In the genomic region with DNA sequence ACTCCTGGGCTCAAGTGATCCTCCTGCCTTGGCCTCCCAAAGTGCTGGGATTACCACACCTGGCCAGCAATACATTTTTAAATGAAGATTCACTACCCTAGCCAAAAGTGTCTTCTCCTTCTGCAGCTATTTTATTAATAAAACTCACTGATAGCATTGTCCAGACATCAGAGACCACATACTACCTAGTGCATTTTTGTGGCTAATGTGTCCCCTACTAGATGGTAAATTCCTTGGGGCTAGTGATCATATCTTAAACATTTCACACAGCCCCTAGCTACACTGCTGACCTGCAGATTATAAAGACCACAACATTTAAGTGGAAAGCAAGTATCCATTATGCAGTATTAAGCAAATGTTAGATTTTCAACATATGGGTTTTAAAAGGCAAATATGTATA, we compare ENCODE assay signal across 29 cellular contexts. TPM values are rescaled to one million over a fixed set of nuclear protein-coding genes. Genes with fewer than 3 reads are reported as not detected.
"Had no signal": no experiment of that assay in that cellular context is flagged by ENCODE, and none has a peak within 500 bp of the region (broad histone marks: within the 10 kb centered on the region; RNA-seq: fewer than 3 reads in every experiment).

No MANE protein-coding gene starts in this region.

- FAIRE-seq: colon had no signal

- H3K4me1 Mint-ChIP-seq: activated CD4-positive, alpha-beta memory T cell treated with anti-CD3 and anti-CD28 coated beads, Interleukin-2, amount 10 ng/mL, durations not matched to agents 7 days and 5 days; activated naive CD4-positive, alpha-beta T cell treated with anti-CD3 and anti-CD28 coated beads, Interleukin-2, amount 10 ng/mL, durations not matched to agents 7 days and 5 days had no signal

- H3K4me3 Mint-ChIP-seq: activated CD4-positive, alpha-beta memory T cell treated with anti-CD3 and anti-CD28 coated beads, Interleukin-2, amount 10 ng/mL, durations not matched to agents 7 days and 5 days; activated naive CD4-positive, alpha-beta T cell treated with anti-CD3 and anti-CD28 coated beads, Interleukin-2, amount 10 ng/mL, durations not matched to agents 7 days and 5 days; effector memory CD8-positive, alpha-beta T cell; stimulated activated naive CD8-positive, alpha-beta T cell treated with anti-CD3 and anti-CD28 coated beads, Interleukin-15, Interleukin-2, amounts not matched to agents 100 ng/mL and 50 ng/mL, for 24 hours; T-helper 1 cell treated with Interleukin-12 subunit alpha and Interleukin-12 subunit beta and Interleukin-4 antibody, amounts not matched to agents 30 μg/mL and 1 μg/mL, for 36 hours had no signal

- H3K36me3 ChIP-seq: brain microvascular endothelial cell, gastrocnemius medialis, thyroid gland, upper lobe of right lung had no signal

- H3K27me3 ChIP-seq: brain microvascular endothelial cell, dorsolateral prefrontal cortex, esophagus muscularis mucosa, gastrocnemius medialis, heart left ventricle, spleen, thyroid gland, upper lobe of right lung had no signal

- H3K9me3 ChIP-seq: esophagus muscularis mucosa, gastrocnemius medialis, heart left ventricle, spleen, thyroid gland, upper lobe of right lung had no signal

- H3K4me1 ChIP-seq: gastrocnemius medialis, spleen, upper lobe of right lung had no signal

- H3K27ac ChIP-seq: gastrocnemius medialis, spleen, upper lobe of right lung had no signal

- H3K4me3 ChIP-seq: esophagus muscularis mucosa, gastrocnemius medialis, heart left ventricle, spleen, thyroid gland, upper lobe of right lung had no signal

- DNase-seq: activated CD4-positive, alpha-beta memory T cell treated with anti-CD3 and anti-CD28 coated beads, Interleukin-2, amount 10 ng/mL, durations not matched to agents 7 days and 5 days; activated CD4-positive, alpha-beta T cell treated with anti-CD3 and anti-CD28 coated beads for 48 hours; activated effector memory CD4-positive, alpha-beta T cell treated with anti-CD3 and anti-CD28 coated beads, Interleukin-2, amount 50 U/mL, for 16 hours; activated naive CD4-positive, alpha-beta T cell treated with anti-CD3 and anti-CD28 coated beads, Interleukin-2, amount 10 ng/mL, durations not matched to agents 7 days and 5 days; activated T-cell treated with anti-CD3 and anti-CD28 coated beads for 4 hours; brain microvascular endothelial cell; central memory CD4-positive, alpha-beta T cell; dorsolateral prefrontal cortex; effector memory CD8-positive, alpha-beta T cell; gastrocnemius medialis; heart left ventricle; islet precursor cell; left colon; mesenchymal stem cell; retina; spleen; stimulated activated CD4-positive, alpha-beta T cell treated with anti-CD3 and anti-CD28 coated beads, Interleukin-4, amount 100 ng/mL, for 4 hours; substantia nigra; upper lobe of right lung had no signal

- H3K9me3 Mint-ChIP-seq: activated CD4-positive, alpha-beta memory T cell treated with anti-CD3 and anti-CD28 coated beads, Interleukin-2, amount 10 ng/mL, durations not matched to agents 7 days and 5 days; activated naive CD4-positive, alpha-beta T cell treated with anti-CD3 and anti-CD28 coated beads, Interleukin-2, amount 10 ng/mL, durations not matched to agents 7 days and 5 days; effector memory CD8-positive, alpha-beta T cell; stimulated activated naive CD8-positive, alpha-beta T cell treated with anti-CD3 and anti-CD28 coated beads, Interleukin-15, Interleukin-2, amounts not matched to agents 100 ng/mL and 50 ng/mL, for 24 hours had no signal

- H3K27ac Mint-ChIP-seq: activated CD4-positive, alpha-beta memory T cell treated with anti-CD3 and anti-CD28 coated beads, Interleukin-2, amount 10 ng/mL, durations not matched to agents 7 days and 5 days; activated naive CD4-positive, alpha-beta T cell treated with anti-CD3 and anti-CD28 coated beads, Interleukin-2, amount 10 ng/mL, durations not matched to agents 7 days and 5 days; effector memory CD8-positive, alpha-beta T cell; progenitor cell of endocrine pancreas; stimulated activated naive CD8-positive, alpha-beta T cell treated with anti-CD3 and anti-CD28 coated beads, Interleukin-15, Interleukin-2, amounts not matched to agents 100 ng/mL and 50 ng/mL, for 24 hours; T-helper 1 cell treated with Interleukin-12 subunit alpha and Interleukin-12 subunit beta and Interleukin-4 antibody, amounts not matched to agents 30 μg/mL and 1 μg/mL, for 36 hours had no signal

- H3K27me3 Mint-ChIP-seq: activated CD4-positive, alpha-beta memory T cell treated with anti-CD3 and anti-CD28 coated beads, Interleukin-2, amount 10 ng/mL, durations not matched to agents 7 days and 5 days; activated naive CD4-positive, alpha-beta T cell treated with anti-CD3 and anti-CD28 coated beads, Interleukin-2, amount 10 ng/mL, durations not matched to agents 7 days and 5 days; effector memory CD8-positive, alpha-beta T cell; progenitor cell of endocrine pancreas; stimulated activated naive CD8-positive, alpha-beta T cell treated with anti-CD3 and anti-CD28 coated beads, Interleukin-15, Interleukin-2, amounts not matched to agents 100 ng/mL and 50 ng/mL, for 24 hours had no signal

RNA-seq across cellular contexts. Expression of a gene that starts 47.6 kb away (rescaled TPM):
- total RNA-seq: activated CD4-positive, alpha-beta memory T cell treated with anti-CD3 and anti-CD28 coated beads, Interleukin-2, amount 10 ng/mL, durations not matched to agents 7 days and 5 days; dorsolateral prefrontal cortex; esophagus muscularis mucosa; gastrocnemius medialis; heart left ventricle; left colon; mononuclear cell; myocyte; osteoblast; progenitor cell of endocrine pancreas; spleen; thyroid gland; upper lobe of right lung had no signal
- polyA plus RNA-seq: heart left ventricle, neural cell, spleen had no signal
